ENCODE assay signal across 1 cellular context in genomic region chr10:99785646-99786045, GRCh38.
TF ChIP-seq lines count a peak whose summit lies in the region.

No MANE protein-coding gene starts in this region.

TF ChIP-seq in WTC11, 78 proteins besides CTCF, POLR2A, EP300 and RAD21 (continued from another document):
- TF ChIP-seq ATF2 (CRISPR knock-in tag; IDR thresholded peaks at IDR 0.05; ENCODE audit: borderline replicate concordance, low read depth) (no peak), HMGA2 (CRISPR knock-in tag; IDR thresholded peaks at IDR 0.05) (no peak), NR2C2 (CRISPR knock-in tag; IDR thresholded peaks at IDR 0.05) (no peak), ETV6 (CRISPR knock-in tag; IDR thresholded peaks at IDR 0.05) (no peak)
